ENCODE assay signal across 17 cellular contexts in genomic region chr6:13522639-13523038, GRCh38. TPM values are rescaled to one million over a fixed set of nuclear protein-coding genes. Genes with fewer than 3 reads are reported as not detected.
A peak's percentile ranks its signal among the peaks of the same experiment; 100 is the strongest.
DNase-seq lines count a peak whose midpoint lies in the region; ATAC-seq and TF ChIP-seq lines count a peak whose summit lies in the region.
"Had no signal": no experiment of that assay in that cellular context is flagged by ENCODE, and none has a peak within 500 bp of the region (broad histone marks: within the 10 kb centered on the region; RNA-seq: fewer than 3 reads in every experiment).

No MANE protein-coding gene starts in this region.

- no peak for TF ChIP-seq EP300 in stomach (IDR thresholded peaks at IDR 0.05)
- TF ChIP-seq EP300 in esophagus muscularis mucosa (IDR thresholded peaks at IDR 0.05) = no peak

- TF ChIP-seq CTCF in left ventricle myocardium inferior (IDR thresholded peaks at IDR 0.05; ENCODE audit: borderline replicate concordance) = no peak
- TF ChIP-seq CTCF in stomach (IDR thresholded peaks at IDR 0.05) = no peak
- no peak for TF ChIP-seq CTCF in esophagus muscularis mucosa (IDR thresholded peaks at IDR 0.05)

- no peak overlapping the region for H3K4me3 Mint-ChIP-seq in activated T-helper 2 cell treated with anti-CD3 and anti-CD28 coated beads, Interferon-gamma antibody, Interleukin-2, Interleukin-4, amounts not matched to agents 10 μg/mL and 5 μg/mL and 100 μg/mL, durations not matched to agents 14 hours and 24 hours and 36 hours (ENCODE audit: low read depth)
- H3K4me3 Mint-ChIP-seq: activated CD4-positive, alpha-beta memory T cell treated with anti-CD3 and anti-CD28 coated beads, Interleukin-2, amount 10 ng/mL, durations not matched to agents 7 days and 5 days; memory B cell had no signal

- peaks cover 22% of the 10 kb centered on the region for H3K27me3 Mint-ChIP-seq in activated T-helper 2 cell treated with anti-CD3 and anti-CD28 coated beads, Interferon-gamma antibody, Interleukin-2, Interleukin-4, amounts not matched to agents 10 μg/mL and 5 μg/mL and 100 μg/mL, durations not matched to agents 14 hours and 24 hours and 36 hours (ENCODE audit: low read depth)
- H3K27me3 Mint-ChIP-seq: memory B cell had no signal

- no peak for DNase-seq in left ventricle myocardium inferior
- DNase-seq in right cardiac atrium = no peak
- DNase-seq in adipocyte (ENCODE audit: low read depth) = peak; percentile 28
- DNase-seq in iris pigment epithelial cell (ENCODE audit: low read depth) = peak; percentile 82
- no peak for DNase-seq in activated T-helper 2 cell treated with anti-CD3 and anti-CD28 coated beads, Interferon-gamma antibody, Interleukin-2, Interleukin-4, amounts not matched to agents 10 μg/mL and 5 μg/mL and 100 μg/mL, durations not matched to agents 14 hours and 24 hours and 36 hours (ENCODE audit: low spot score)
- no peak for DNase-seq in stomach
- no peak for DNase-seq in esophagus muscularis mucosa (ENCODE audit: extremely low spot score)
- DNase-seq: activated CD4-positive, alpha-beta memory T cell treated with anti-CD3 and anti-CD28 coated beads, Interleukin-2, amount 10 ng/mL, durations not matched to agents 7 days and 5 days; activated effector memory CD4-positive, alpha-beta T cell treated with anti-CD3 and anti-CD28 coated beads, Interleukin-2, amount 50 U/mL, for 16 hours; NCI-H1436 treated with DMSO at 0.1 percent for 48 hours; NCI-H526; Right ventricle myocardium superior; substantia nigra had no signal

- no peaks in the 10 kb centered on the region for H3K9me3 Mint-ChIP-seq in activated T-helper 2 cell treated with anti-CD3 and anti-CD28 coated beads, Interferon-gamma antibody, Interleukin-2, Interleukin-4, amounts not matched to agents 10 μg/mL and 5 μg/mL and 100 μg/mL, durations not matched to agents 14 hours and 24 hours and 36 hours
- H3K9me3 Mint-ChIP-seq: activated CD4-positive, alpha-beta memory T cell treated with anti-CD3 and anti-CD28 coated beads, Interleukin-2, amount 10 ng/mL, durations not matched to agents 7 days and 5 days; memory B cell had no signal

- H3K9me3 ChIP-seq in left ventricle myocardium inferior (replicated peaks) = no peaks in the 10 kb centered on the region
- H3K9me3 ChIP-seq in right cardiac atrium (ENCODE audit: control insufficient read depth, low read length) = no peaks in the 10 kb centered on the region
- peaks cover 8% of the 10 kb centered on the region for H3K9me3 ChIP-seq in adipocyte (ENCODE audit: control insufficient read depth, low read length)
- H3K9me3 ChIP-seq in stomach = no peaks in the 10 kb centered on the region
- H3K9me3 ChIP-seq in esophagus muscularis mucosa = no peaks in the 10 kb centered on the region
- H3K9me3 ChIP-seq: A549 had no signal

- WGBS in right cardiac atrium = 53% methylated on average over 4 of the region's 4 CpGs
- WGBS in stomach, 5 donors = 40 to 83% (median 75%) methylated on average over 4 of the region's 4 CpGs
- WGBS in esophagus muscularis mucosa = 57% methylated on average over 4 of the region's 4 CpGs

- H3K4me1 ChIP-seq in left ventricle myocardium inferior (peaks cover 37% of the 10 kb centered on the region), right cardiac atrium (ENCODE audit: control insufficient read depth, insufficient read depth, low read length) (peaks cover 2% of the 10 kb centered on the region), adipocyte (ENCODE audit: control insufficient read depth, insufficient read depth, low read length) (peaks cover 5% of the 10 kb centered on the region), stomach (peaks cover 0 to 10% (median 0%) of the 10 kb centered on the region in 4 donors), esophagus muscularis mucosa (peaks cover 0 to 34% (median 9%) of the 10 kb centered on the region in 4 donors)
- H3K4me1 ChIP-seq: A549 had no signal

- H3K27ac Mint-ChIP-seq in activated T-helper 2 cell treated with anti-CD3 and anti-CD28 coated beads, Interferon-gamma antibody, Interleukin-2, Interleukin-4, amounts not matched to agents 10 μg/mL and 5 μg/mL and 100 μg/mL, durations not matched to agents 14 hours and 24 hours and 36 hours = no peak overlapping the region
- H3K27ac Mint-ChIP-seq: activated CD4-positive, alpha-beta memory T cell treated with anti-CD3 and anti-CD28 coated beads, Interleukin-2, amount 10 ng/mL, durations not matched to agents 7 days and 5 days; memory B cell had no signal

- H3K9ac ChIP-seq in adipocyte (ENCODE audit: low read length) = no peak overlapping the region

- no peak overlapping the region for H3K4me3 ChIP-seq in left ventricle myocardium inferior
- H3K4me3 ChIP-seq in right cardiac atrium (ENCODE audit: low read length) = no peak overlapping the region
- no peak overlapping the region for H3K4me3 ChIP-seq in adipocyte (ENCODE audit: low read length)
- H3K4me3 ChIP-seq in stomach = no peak overlapping the region
- H3K4me3 ChIP-seq in esophagus muscularis mucosa = no peak overlapping the region
- H3K4me3 ChIP-seq: A549, smooth muscle cell had no signal

- H3K36me3 Mint-ChIP-seq in activated T-helper 2 cell treated with anti-CD3 and anti-CD28 coated beads, Interferon-gamma antibody, Interleukin-2, Interleukin-4, amounts not matched to agents 10 μg/mL and 5 μg/mL and 100 μg/mL, durations not matched to agents 14 hours and 24 hours and 36 hours (ENCODE audit: low read depth) = no peaks in the 10 kb centered on the region
- H3K36me3 Mint-ChIP-seq: memory B cell had no signal

- H3K27ac ChIP-seq in left ventricle myocardium inferior (replicated peaks) = peak overlapping the region; percentile 61
- no peak overlapping the region for H3K27ac ChIP-seq in right cardiac atrium (ENCODE audit: low read length)
- H3K27ac ChIP-seq in stomach = no peak overlapping the region
- H3K27ac ChIP-seq in esophagus muscularis mucosa (replicated peaks in 1 of 4) = no peak overlapping the region
- H3K27ac ChIP-seq: A549 had no signal

- H3K27me3 ChIP-seq in left ventricle myocardium inferior (ENCODE audit: low read depth) (no peaks in the 10 kb centered on the region), right cardiac atrium (ENCODE audit: control insufficient read depth, insufficient read depth) (no peaks in the 10 kb centered on the region), adipocyte (replicated peaks; ENCODE audit: control insufficient read depth, insufficient read depth, low read length) (no peaks in the 10 kb centered on the region), stomach (no peaks in the 10 kb centered on the region), esophagus muscularis mucosa (no peaks in the 10 kb centered on the region)

- ATAC-seq in right cardiac atrium = no peak
- ATAC-seq in HG02678 (IDR thresholded peaks at IDR 0.05; ENCODE audit: unreplicated experiment) = no peak
- ATAC-seq: A549 had no signal

- no peaks in the 10 kb centered on the region for H3K36me3 ChIP-seq in left ventricle myocardium inferior
- no peaks in the 10 kb centered on the region for H3K36me3 ChIP-seq in adipocyte (ENCODE audit: control insufficient read depth, insufficient read depth, low read length, severe bottlenecking)
- no peaks in the 10 kb centered on the region for H3K36me3 ChIP-seq in stomach
- H3K36me3 ChIP-seq in esophagus muscularis mucosa = no peaks in the 10 kb centered on the region

- no peak for TF ChIP-seq POLR2A in stomach (IDR thresholded peaks at IDR 0.05)
- TF ChIP-seq POLR2A in esophagus muscularis mucosa (IDR thresholded peaks at IDR 0.05; ENCODE audit: low read depth) = no peak

- intact Hi-C loops in left ventricle myocardium inferior (cut with micrococcal nuclease) = no loop called here
- intact Hi-C loops in right cardiac atrium (cut with DNase I) = no loop called here
- intact Hi-C loops in activated T-helper 2 cell treated with anti-CD3 and anti-CD28 coated beads, Interferon-gamma antibody, Interleukin-2, Interleukin-4, amounts not matched to agents 10 μg/mL and 5 μg/mL and 100 μg/mL, durations not matched to agents 14 hours and 24 hours and 36 hours (cut with micrococcal nuclease) = no loop called here
- intact Hi-C loops in stomach (cut with DNase I; ENCODE audit: low total_unique reads) = no loop called here
- intact Hi-C loops in esophagus muscularis mucosa (cut with DNase I) = no loop called here

- peaks cover 7% of the 10 kb centered on the region for H3K4me1 Mint-ChIP-seq in activated T-helper 2 cell treated with anti-CD3 and anti-CD28 coated beads, Interferon-gamma antibody, Interleukin-2, Interleukin-4, amounts not matched to agents 10 μg/mL and 5 μg/mL and 100 μg/mL, durations not matched to agents 14 hours and 24 hours and 36 hours (ENCODE audit: low read depth)

RNA-seq across cellular contexts. Expression of gene GFOD1, which starts 35.2 kb away (rescaled TPM):
- 51.6 TPM for total RNA-seq in left ventricle myocardium inferior
- 10 to 100 TPM; 51.0 to 81.7 (median 54.7) TPM for total RNA-seq in right cardiac atrium
- polyA plus RNA-seq in right cardiac atrium = 30.3 TPM
- total RNA-seq in activated T-helper 2 cell treated with anti-CD3 and anti-CD28 coated beads, Interferon-gamma antibody, Interleukin-2, Interleukin-4, amounts not matched to agents 10 μg/mL and 5 μg/mL and 100 μg/mL, durations not matched to agents 14 hours and 24 hours and 36 hours = 4.6 and 4.8 TPM in 2 replicates
- total RNA-seq in stomach = 10 to 100 TPM in 4 of 5 donors, 1 to 10 TPM in 1; 7.6 to 29.4 (median 17.1) TPM
- polyA plus RNA-seq in stomach = 1 to 10 TPM in 2 of 3 donors, under 1 TPM in 1; 0.76 to 5.3 (median 1.1) TPM
- total RNA-seq in esophagus muscularis mucosa = 10 to 100 TPM; 21.7 to 34.5 (median 25.8) TPM

RNA-seq across cellular contexts. Expression of gene SIRT5, which starts 51.8 kb away (rescaled TPM):
- total RNA-seq in left ventricle myocardium inferior (58.0 TPM), right cardiac atrium (10 to 100 TPM; 25.5 to 39.4 (median 33.9) TPM), stomach (10 to 100 TPM in 1 of 5 donors, 1 to 10 TPM in 4; 1.8 to 10.3 (median 5.1) TPM), esophagus muscularis mucosa (10 to 100 TPM in 3 of 4 donors, 1 to 10 TPM in 1; 7.8 to 14.5 (median 12.6) TPM)
- polyA plus RNA-seq in right cardiac atrium (21.5 TPM), stomach (1 to 10 TPM; 4.1 to 6.9 (median 4.3) TPM)
- 9.0 and 9.3 TPM in 2 replicates for total RNA-seq in activated T-helper 2 cell treated with anti-CD3 and anti-CD28 coated beads, Interferon-gamma antibody, Interleukin-2, Interleukin-4, amounts not matched to agents 10 μg/mL and 5 μg/mL and 100 μg/mL, durations not matched to agents 14 hours and 24 hours and 36 hours

Comparison
In these comparisons a context has a peak if more than half of its experiments do, and no peak if none do; other contexts are left out.
1. DNase-seq: peak in adipocyte (single experiment) and iris pigment epithelial cell (single experiment); none in left ventricle myocardium inferior (single experiment), right cardiac atrium (0 of 3), activated T-helper 2 cell treated with anti-CD3 and anti-CD28 coated beads, Interferon-gamma antibody, Interleukin-2, Interleukin-4, amounts not matched to agents 10 μg/mL and 5 μg/mL and 100 μg/mL, durations not matched to agents 14 hours and 24 hours and 36 hours (single experiment), stomach (single experiment) and esophagus muscularis mucosa (single experiment).